1 cellular context compared by ENCODE assay signal in genomic region chr1:235129774-235130570, GRCh38.
TF ChIP-seq lines count a peak whose summit lies in the region.

No MANE protein-coding gene starts in this region.

TF ChIP-seq in HepG2, 621 proteins besides CTCF, POLR2A, EP300 and RAD21 (continued from another document and continues in another):
- no peak for TF ChIP-seq ZBTB40 (IDR thresholded peaks at IDR 0.05)
- no peak for TF ChIP-seq ZBTB40 (CRISPR knock-in tag; IDR thresholded peaks at IDR 0.05)
- TF ChIP-seq RFX3 (CRISPR knock-in tag; IDR thresholded peaks at IDR 0.05): no peak
- no peak for TF ChIP-seq ZNF326 (CRISPR knock-in tag; IDR thresholded peaks at IDR 0.05; ENCODE audit: borderline replicate concordance)
- TF ChIP-seq CERS6 (CRISPR knock-in tag; IDR thresholded peaks at IDR 0.05): no peak
- TF ChIP-seq IRF2 (CRISPR knock-in tag; IDR thresholded peaks at IDR 0.05): no peak
- peak; percentile 63; the same call in 1 of the 2 replicates for TF ChIP-seq TARDBP (CRISPR knock-in tag; IDR thresholded peaks at IDR 0.05)
- TF ChIP-seq IKZF1 (IDR thresholded peaks at IDR 0.05): no peak
- TF ChIP-seq ZBTB26 (CRISPR knock-in tag; IDR thresholded peaks at IDR 0.05; ENCODE audit: borderline replicate concordance): no peak
- TF ChIP-seq NCOA2 (CRISPR knock-in tag; IDR thresholded peaks at IDR 0.05): peak; percentile 86
- TF ChIP-seq SP2 (CRISPR knock-in tag; IDR thresholded peaks at IDR 0.05): no peak
- TF ChIP-seq GLMP (CRISPR knock-in tag; IDR thresholded peaks at IDR 0.05; ENCODE audit: borderline replicate concordance): no peak
- no peak for TF ChIP-seq ZNF256 (CRISPR knock-in tag; conservative IDR thresholded peaks at IDR 0.05)
- no peak for TF ChIP-seq NFKB2 (CRISPR knock-in tag; IDR thresholded peaks at IDR 0.05; ENCODE audit: borderline replicate concordance)
- no peak for TF ChIP-seq AFF4 (CRISPR knock-in tag; IDR thresholded peaks at IDR 0.05)
- TF ChIP-seq MNT (IDR thresholded peaks at IDR 0.05): no peak
- TF ChIP-seq YEATS2 (CRISPR knock-in tag; IDR thresholded peaks at IDR 0.05; ENCODE audit: borderline replicate concordance): no peak
- TF ChIP-seq TSC22D2 (CRISPR knock-in tag; IDR thresholded peaks at IDR 0.05; ENCODE audit: borderline replicate concordance): no peak
- no peak for TF ChIP-seq AKAP8 (CRISPR knock-in tag; IDR thresholded peaks at IDR 0.05)
- no peak for TF ChIP-seq ZNF788 (CRISPR knock-in tag; IDR thresholded peaks at IDR 0.05; ENCODE audit: borderline replicate concordance)
- no peak for TF ChIP-seq RFX1 (IDR thresholded peaks at IDR 0.05)
- TF ChIP-seq ZSCAN29 (CRISPR knock-in tag; conservative IDR thresholded peaks at IDR 0.05): 0 out of 2 replicates have a peak, but pooled peaks have one; percentile 19
- TF ChIP-seq ZNF784 (CRISPR knock-in tag; IDR thresholded peaks at IDR 0.05; ENCODE audit: borderline replicate concordance): no peak
- no peak for TF ChIP-seq ZNF605 (CRISPR knock-in tag; IDR thresholded peaks at IDR 0.05)
- TF ChIP-seq LRRFIP1 (CRISPR knock-in tag; conservative IDR thresholded peaks at IDR 0.05): no peak
- no peak for TF ChIP-seq ZBTB43 (CRISPR knock-in tag; conservative IDR thresholded peaks at IDR 0.05)
- no peak for TF ChIP-seq CBFB (CRISPR knock-in tag; IDR thresholded peaks at IDR 0.05)
- no peak for TF ChIP-seq ZNF383 (CRISPR knock-in tag; IDR thresholded peaks at IDR 0.05; ENCODE audit: borderline replicate concordance)
- 0 out of 2 replicates have a peak, but pooled peaks have one; percentile 47 for TF ChIP-seq MEIS1 (CRISPR knock-in tag; IDR thresholded peaks at IDR 0.05; ENCODE audit: borderline replicate concordance)
